In genomic region chr3:197356275-197356674, GRCh38 we compare ENCODE assay signal across 12 cellular contexts. TPM values are rescaled to one million over a fixed set of nuclear protein-coding genes. Genes with fewer than 3 reads are reported as not detected.
DNase-seq lines count a peak whose midpoint lies in the region; ATAC-seq and TF ChIP-seq lines count a peak whose summit lies in the region.
"Had no signal": no experiment of that assay in that cellular context is flagged by ENCODE, and none has a peak within 500 bp of the region (broad histone marks: within the 10 kb centered on the region; RNA-seq: fewer than 3 reads in every experiment).

No MANE protein-coding gene starts in this region.

- peak overlapping the region in 56 of 59 donors; percentile 8 to 65 (median 43) for H3K4me3 ChIP-seq in dorsolateral prefrontal cortex
- H3K4me3 ChIP-seq in mesenchymal stem cell (ENCODE audit: insufficient read depth in 1 of 2, low read depth in 1 of 2, low read length in 2 of 2), result peak overlapping the region in 1 of 2 experiments; percentile 73
- no peak overlapping the region for H3K4me3 ChIP-seq in lower leg skin (ENCODE audit: low read depth, poor library complexity, severe bottlenecking)
- H3K4me3 ChIP-seq: A549 had no signal

- TF ChIP-seq CTCF in dorsolateral prefrontal cortex (IDR thresholded peaks at IDR 0.05 in 54 of 56, conservative IDR thresholded peaks at IDR 0.05 in 2 of 56; ENCODE audit: low read depth in 1 of 56, partially characterized antibody in 56 of 56), result peak in 1 of 56 donors; percentile 10
- TF ChIP-seq CTCF in lower leg skin (IDR thresholded peaks at IDR 0.05), result no peak

- no peak overlapping the region for H2BK5ac ChIP-seq in mesenchymal stem cell (ENCODE audit: low read depth, low read length, poor library complexity, severe bottlenecking)

- H3K4ac ChIP-seq in mesenchymal stem cell (ENCODE audit: low read depth in 1 of 2, low read length in 2 of 2), result no peak overlapping the region

- no peaks in the 10 kb centered on the region for H3K79me1 ChIP-seq in mesenchymal stem cell (replicated peaks; ENCODE audit: low read length, poor library complexity, severe bottlenecking)

- H2AK5ac ChIP-seq in mesenchymal stem cell (ENCODE audit: low read length, severe bottlenecking), result peak overlapping the region; percentile 31

- H3K4me2 ChIP-seq in mesenchymal stem cell (ENCODE audit: low read length, poor library complexity, severe bottlenecking), result no peak overlapping the region
- H3K4me2 ChIP-seq: A549 had no signal

- no peak overlapping the region for H3K18ac ChIP-seq in mesenchymal stem cell (ENCODE audit: low read depth in 1 of 2, low read length in 2 of 2)

- DNase-seq in Right ventricle myocardium inferior (ENCODE audit: missing footprints) (no peak), cardiac septum (ENCODE audit: low spot score) (no peak), dorsolateral prefrontal cortex (peak in 9 of 10 donors; percentile 37 to 79 (median 67)), mesenchymal stem cell (no peak), lower leg skin (ENCODE audit: low spot score in 2 of 2) (no peak), NCI-H1048 (lab: John Stamatoyannopoulos, UW) (no peak)
- DNase-seq: activated naive CD4-positive, alpha-beta T cell treated with Interleukin-2 at 50 U/mL for 16 hours; DND-41; foreskin keratinocyte had no signal

- no peak overlapping the region for H2BK15ac ChIP-seq in mesenchymal stem cell (ENCODE audit: low read depth, poor library complexity, severe bottlenecking)

- no peak overlapping the region for H3K14ac ChIP-seq in mesenchymal stem cell (ENCODE audit: low read length in 2 of 2)

- no peak overlapping the region for H2AFZ ChIP-seq in mesenchymal stem cell (ENCODE audit: low read depth, low read length)

- peak overlapping the region; percentile 66 for H3K9ac ChIP-seq in mesenchymal stem cell (ENCODE audit: low read length)

- TF ChIP-seq POLR2A in lower leg skin (IDR thresholded peaks at IDR 0.05), result no peak

- no peak overlapping the region for H2BK120ac ChIP-seq in mesenchymal stem cell (ENCODE audit: low read depth, low read length)

- H3K4me1 ChIP-seq in mesenchymal stem cell (ENCODE audit: control insufficient read depth, insufficient read depth, low read depth, low read length), result peaks cover 20% of the 10 kb centered on the region
- H3K4me1 ChIP-seq: A549, foreskin keratinocyte had no signal

- no peak overlapping the region for H4K8ac ChIP-seq in mesenchymal stem cell (ENCODE audit: low read length)

- peaks cover 20% of the 10 kb centered on the region for H3K9me3 ChIP-seq in mesenchymal stem cell (ENCODE audit: control insufficient read depth, low read length)

- peak overlapping the region in 57 of 59 donors; percentile 18 to 95 (median 82) for H3K27ac ChIP-seq in dorsolateral prefrontal cortex
- no peak overlapping the region for H3K27ac ChIP-seq in mesenchymal stem cell (ENCODE audit: low read length, poor library complexity, severe bottlenecking)
- H3K27ac ChIP-seq: A549, foreskin keratinocyte had no signal

- H3K27me3 ChIP-seq in dorsolateral prefrontal cortex (no peaks in the 10 kb centered on the region), mesenchymal stem cell (ENCODE audit: control insufficient read depth in 1 of 2, insufficient read depth in 1 of 2, low read length in 2 of 2) (no peaks in the 10 kb centered on the region)
- H3K27me3 ChIP-seq: foreskin keratinocyte had no signal

- over 99% methylated on average over 12 of the region's 14 CpGs for WGBS in mesenchymal stem cell
- 63 to 80% methylated on average over 14 of the region's 14 CpGs for WGBS in lower leg skin, 2 donors

- H3K23ac ChIP-seq in mesenchymal stem cell (ENCODE audit: low read length in 2 of 2), result no peak overlapping the region

- H3K36me3 ChIP-seq in mesenchymal stem cell (ENCODE audit: control insufficient read depth in 1 of 2, insufficient read depth in 2 of 2, low read depth in 1 of 2, low read length in 2 of 2), result peaks cover 0 to 2% of the 10 kb centered on the region in 2 experiments

- no peak overlapping the region for H2BK12ac ChIP-seq in mesenchymal stem cell (ENCODE audit: low read length in 2 of 2)

- ATAC-seq in Right ventricle myocardium inferior (peak; percentile 68), GM18498 (IDR thresholded peaks at IDR 0.05; ENCODE audit: unreplicated experiment) (no peak), HG03457 (IDR thresholded peaks at IDR 0.05; ENCODE audit: unreplicated experiment) (no peak)
- ATAC-seq: A549, foreskin keratinocyte had no signal

- intact Hi-C loops in Right ventricle myocardium inferior (cut with DNase I) (no loop called here), cardiac septum (cut with DNase I) (no loop called here), dorsolateral prefrontal cortex (cut with DNase I) (no loop called here), lower leg skin (cut with DNase I; ENCODE audit: low total_unique reads) (no loop called here)

- no peak overlapping the region for H4K91ac ChIP-seq in mesenchymal stem cell (ENCODE audit: low read length)

RNA-seq across cellular contexts. Expression of gene DLG1, which starts 57.9 kb away (rescaled TPM):
- total RNA-seq in Right ventricle myocardium inferior (48.6 TPM), cardiac septum (113 TPM), dorsolateral prefrontal cortex (100 to 1,000 TPM; 124 to 310 (median 169) TPM), lower leg skin (10 to 100 TPM; 71.4 to 96.7 (median 88.5) TPM)
- 41.4 TPM for polyA plus RNA-seq in mesenchymal stem cell (2013, experiment 1 of 2)
- 40.1 TPM for polyA plus RNA-seq in mesenchymal stem cell (2013, experiment 2 of 2)

Comparison
In these comparisons a context has a peak if more than half of its experiments do, and no peak if none do; other contexts are left out.
1. DNase-seq: peak in dorsolateral prefrontal cortex (9 of 10); none in Right ventricle myocardium inferior (single experiment), cardiac septum (single experiment), mesenchymal stem cell (single experiment), lower leg skin (0 of 2) and NCI-H1048 (single experiment).